Comparison of ENCODE assay signal across 8 cellular contexts in genomic region chr19:40803857-40804782, GRCh38. TPM values are rescaled to one million over a fixed set of nuclear protein-coding genes. Genes with fewer than 3 reads are reported as not detected.
DNase-seq lines count a peak whose midpoint lies in the region; ATAC-seq and TF ChIP-seq lines count a peak whose summit lies in the region.

No MANE protein-coding gene starts in this region.

- no peak overlapping the region for H3K4ac ChIP-seq in mesenchymal stem cell (ENCODE audit: low read depth in 1 of 2, low read length in 2 of 2)

- H2BK15ac ChIP-seq in mesenchymal stem cell (ENCODE audit: low read depth, poor library complexity, severe bottlenecking) = no peak overlapping the region

- 93% methylated on average over 6 of the region's 6 CpGs for WGBS in mesenchymal stem cell

- POLR2A ChIA-PET in OCI-LY7 (lab: Charles Lee) = interaction anchor here (0.9 kb wide), 1 partner anchor 55 kb away, joined by 3 read pairs; no protein-coding TSS in a partner anchor

- H3K4me3 ChIP-seq in GM12864 (ENCODE audit: low read depth, low read length) = no peak overlapping the region; the same call in 1 of the 2 replicates
- H3K4me3 ChIP-seq in OCI-LY7 (ENCODE audit: low read depth, low read length, poor library complexity, severe bottlenecking) = peak overlapping the region; percentile 99
- peak overlapping the region in 1 of 2 donors; percentile 99 for H3K4me3 ChIP-seq in ascending aorta
- no peak overlapping the region for H3K4me3 ChIP-seq in mesenchymal stem cell (ENCODE audit: insufficient read depth in 1 of 2, low read depth in 1 of 2, low read length in 2 of 2)
- H3K4me3 ChIP-seq in upper lobe of right lung = peak overlapping the region; percentile 96

- peak overlapping the region; percentile 12 for H3K9ac ChIP-seq in mesenchymal stem cell (ENCODE audit: low read length)

- peaks cover 27% of the 10 kb centered on the region for H4K20me1 ChIP-seq in OCI-LY7 (ENCODE audit: insufficient read depth, low read length)

- peaks cover 72% of the 10 kb centered on the region for H3K79me2 ChIP-seq in OCI-LY7 (ENCODE audit: insufficient read depth, low read depth, low read length)

- peaks cover 8% of the 10 kb centered on the region for H3K79me1 ChIP-seq in mesenchymal stem cell (replicated peaks; ENCODE audit: low read length, poor library complexity, severe bottlenecking)

- no peak overlapping the region for H4K91ac ChIP-seq in mesenchymal stem cell (ENCODE audit: low read length)

- H3K27ac ChIP-seq in OCI-LY7 (ENCODE audit: low read depth, low read length, poor library complexity, severe bottlenecking) (peak overlapping the region; percentile 81), ascending aorta (peak overlapping the region; percentile 77 to 90), mesenchymal stem cell (ENCODE audit: low read length, poor library complexity, severe bottlenecking) (no peak overlapping the region), upper lobe of right lung (peak overlapping the region; percentile 92)

- no peak overlapping the region for H2BK5ac ChIP-seq in mesenchymal stem cell (ENCODE audit: low read depth, low read length, poor library complexity, severe bottlenecking)

- ATAC-seq in upper lobe of right lung = peak; percentile 11
- ATAC-seq in GM19397 (IDR thresholded peaks at IDR 0.05; ENCODE audit: unreplicated experiment) = no peak
- no peak for ATAC-seq in HG03108 (IDR thresholded peaks at IDR 0.05; ENCODE audit: unreplicated experiment)
- ATAC-seq in GM21825 (IDR thresholded peaks at IDR 0.05; ENCODE audit: unreplicated experiment) = no peak

- no peak overlapping the region for H2BK120ac ChIP-seq in mesenchymal stem cell (ENCODE audit: low read depth, low read length)

- H3K4me1 ChIP-seq in OCI-LY7 (ENCODE audit: insufficient read depth, low read length, poor library complexity, severe bottlenecking) = peaks cover 73% of the 10 kb centered on the region
- H3K4me1 ChIP-seq in ascending aorta = peaks cover 40 to 61% of the 10 kb centered on the region in 2 donors
- peaks cover 59% of the 10 kb centered on the region for H3K4me1 ChIP-seq in mesenchymal stem cell (ENCODE audit: control insufficient read depth, insufficient read depth, low read depth, low read length)
- H3K4me1 ChIP-seq in upper lobe of right lung = peaks cover 76% of the 10 kb centered on the region

- H2AK5ac ChIP-seq in mesenchymal stem cell (ENCODE audit: low read length, severe bottlenecking) = peak overlapping the region; percentile 26

- intact Hi-C loops in OCI-LY7 (cut with micrococcal nuclease; ENCODE audit: unreplicated experiment) (no loop called here), ascending aorta (cut with DNase I) (no loop called here), upper lobe of right lung (cut with DNase I) (no loop called here)

- CTCF ChIA-PET in OCI-LY7 (lab: Charles Lee; ENCODE audit: unreplicated experiment) = interaction anchor here (0.6 kb wide), 2 partner anchors 26 to 194 kb away, joined by 3 read pairs; partner anchors contain the start of gene RAB4B

- peak overlapping the region in 1 of 2 experiments; percentile 84 for H3K23ac ChIP-seq in mesenchymal stem cell (ENCODE audit: low read length in 2 of 2)

- TF ChIP-seq CTCF in GM12864 (IDR thresholded peaks at IDR 0.05; ENCODE audit: low read depth, low read length, missing control alignments) (no peak), OCI-LY7 (conservative IDR thresholded peaks at IDR 0.05; ENCODE audit: low read length) (peak; percentile 46; the same call in 1 of the 2 replicates), ascending aorta (IDR thresholded peaks at IDR 0.05) (no peak), upper lobe of right lung (IDR thresholded peaks at IDR 0.05) (no peak)

- H3K36me3 ChIP-seq in OCI-LY7 (ENCODE audit: insufficient read depth, low read length) (peaks cover 86% of the 10 kb centered on the region), ascending aorta (peaks cover 21 to 40% of the 10 kb centered on the region in 2 donors), mesenchymal stem cell (ENCODE audit: control insufficient read depth in 1 of 2, insufficient read depth in 2 of 2, low read depth in 1 of 2, low read length in 2 of 2) (peaks cover 74 to 80% of the 10 kb centered on the region in 2 experiments), upper lobe of right lung (peaks cover 73% of the 10 kb centered on the region)

- H4K8ac ChIP-seq in mesenchymal stem cell (ENCODE audit: low read length) = no peak overlapping the region

- peak overlapping the region in 1 of 2 experiments; percentile 6 for H3K18ac ChIP-seq in mesenchymal stem cell (ENCODE audit: low read depth in 1 of 2, low read length in 2 of 2)

- no peaks in the 10 kb centered on the region for H3K9me3 ChIP-seq in OCI-LY7 (ENCODE audit: low read length)
- H3K9me3 ChIP-seq in ascending aorta = no peaks in the 10 kb centered on the region
- no peaks in the 10 kb centered on the region for H3K9me3 ChIP-seq in mesenchymal stem cell (ENCODE audit: control insufficient read depth, low read length)
- H3K9me3 ChIP-seq in upper lobe of right lung = no peaks in the 10 kb centered on the region

- no peak overlapping the region for H2BK12ac ChIP-seq in mesenchymal stem cell (ENCODE audit: low read length in 2 of 2)

- H3K4me2 ChIP-seq in OCI-LY7 (ENCODE audit: low read length) = peak overlapping the region; percentile 97
- H3K4me2 ChIP-seq in mesenchymal stem cell (ENCODE audit: low read length, poor library complexity, severe bottlenecking) = no peak overlapping the region

- H3K14ac ChIP-seq in mesenchymal stem cell (ENCODE audit: low read length in 2 of 2) = peak overlapping the region in 1 of 2 experiments; percentile 20

- no peaks in the 10 kb centered on the region for H3K9me2 ChIP-seq in OCI-LY7 (ENCODE audit: insufficient read depth, low read length)

- no peaks in the 10 kb centered on the region for H3K27me3 ChIP-seq in ascending aorta
- no peaks in the 10 kb centered on the region for H3K27me3 ChIP-seq in mesenchymal stem cell (ENCODE audit: control insufficient read depth in 1 of 2, insufficient read depth in 1 of 2, low read length in 2 of 2)
- no peaks in the 10 kb centered on the region for H3K27me3 ChIP-seq in upper lobe of right lung

- peak; percentile 79 for DNase-seq in GM12864 (ENCODE audit: low read depth)
- DNase-seq in OCI-LY7 (ENCODE audit: low spot score) = peak; percentile 88
- no peak for DNase-seq in ascending aorta (ENCODE audit: low spot score in 2 of 2)
- DNase-seq in mesenchymal stem cell = no peak
- DNase-seq in upper lobe of right lung = peak; percentile 89

- BruUV-seq in OCI-LY7 (replicated peaks; lab: Mats Ljungman, UMichigan) = no TSS peak

- H2AFZ ChIP-seq in OCI-LY7 (ENCODE audit: low read length) = no peak overlapping the region
- no peak overlapping the region for H2AFZ ChIP-seq in mesenchymal stem cell (ENCODE audit: low read depth, low read length)

RNA-seq across cellular contexts. Expression of gene EGLN2, which starts 5.1 kb away (rescaled TPM):
- total RNA-seq in OCI-LY7 (2014; rRNA removed; shearing (Covaris generic)) = 76.1 and 81.6 TPM in 2 replicates
- total RNA-seq in OCI-LY7 (2022) = 87.9 and 90.8 TPM in 2 replicates
- total RNA-seq in ascending aorta = 149 TPM
- polyA plus RNA-seq in mesenchymal stem cell (2013, experiment 1 of 2) = 77.6 TPM
- 79.5 TPM for polyA plus RNA-seq in mesenchymal stem cell (2013, experiment 2 of 2)
- 173 TPM for total RNA-seq in upper lobe of right lung

RNA-seq across cellular contexts. Expression of gene RAB4B, which starts 26.1 kb away (rescaled TPM):
- 32.2 and 37.1 TPM in 2 replicates for total RNA-seq in OCI-LY7 (2014; rRNA removed; shearing (Covaris generic))
- total RNA-seq in OCI-LY7 (2022) (51.3 and 56.3 TPM in 2 replicates), ascending aorta (56.8 TPM), upper lobe of right lung (45.4 TPM)
- polyA plus RNA-seq in mesenchymal stem cell (2013, experiment 1 of 2) = 17.4 TPM
- 16.7 TPM for polyA plus RNA-seq in mesenchymal stem cell (2013, experiment 2 of 2)

RNA-seq across cellular contexts. Expression of gene MIA, which starts 28.8 kb away (rescaled TPM):
- total RNA-seq in OCI-LY7 (2014; rRNA removed; shearing (Covaris generic)) = not detected in 2 replicates
- total RNA-seq in OCI-LY7 (2022) (not detected in 2 replicates), ascending aorta (not detected), upper lobe of right lung (not detected)
- not detected for polyA plus RNA-seq in mesenchymal stem cell (2013, experiment 1 of 2)
- not detected for polyA plus RNA-seq in mesenchymal stem cell (2013, experiment 2 of 2)

RNA-seq across cellular contexts. Expression of gene CYP2A6, which starts 46.1 kb away (rescaled TPM):
- total RNA-seq in OCI-LY7 (2014; rRNA removed; shearing (Covaris generic)) = not detected in 2 replicates
- total RNA-seq in OCI-LY7 (2022) = not detected in 2 replicates
- total RNA-seq in ascending aorta = not detected
- polyA plus RNA-seq in mesenchymal stem cell (2013, experiment 1 of 2) = not detected
- not detected for polyA plus RNA-seq in mesenchymal stem cell (2013, experiment 2 of 2)
- not detected for total RNA-seq in upper lobe of right lung

RNA-seq across cellular contexts. Expression of gene SNRPA, which starts 53.1 kb away (rescaled TPM):
- 315 and 328 TPM in 2 replicates for total RNA-seq in OCI-LY7 (2014; rRNA removed; shearing (Covaris generic))
- total RNA-seq in OCI-LY7 (2022) (214 and 244 TPM in 2 replicates), ascending aorta (154 TPM), upper lobe of right lung (51.7 TPM)
- 62.8 TPM for polyA plus RNA-seq in mesenchymal stem cell (2013, experiment 1 of 2)
- 61.8 TPM for polyA plus RNA-seq in mesenchymal stem cell (2013, experiment 2 of 2)

Comparison
In these comparisons a context has a peak if more than half of its experiments do, and no peak if none do; other contexts are left out.
1. DNase-seq: peak in GM12864 (single experiment), OCI-LY7 (single experiment) and upper lobe of right lung (single experiment); none in ascending aorta (0 of 2) and mesenchymal stem cell (single experiment).
2. H3K4me3 ChIP-seq: peak in OCI-LY7 (single experiment) and upper lobe of right lung (single experiment); none in GM12864 (single experiment) and mesenchymal stem cell (0 of 2).